8 cellular contexts compared by ENCODE assay signal in the genomic region with DNA sequence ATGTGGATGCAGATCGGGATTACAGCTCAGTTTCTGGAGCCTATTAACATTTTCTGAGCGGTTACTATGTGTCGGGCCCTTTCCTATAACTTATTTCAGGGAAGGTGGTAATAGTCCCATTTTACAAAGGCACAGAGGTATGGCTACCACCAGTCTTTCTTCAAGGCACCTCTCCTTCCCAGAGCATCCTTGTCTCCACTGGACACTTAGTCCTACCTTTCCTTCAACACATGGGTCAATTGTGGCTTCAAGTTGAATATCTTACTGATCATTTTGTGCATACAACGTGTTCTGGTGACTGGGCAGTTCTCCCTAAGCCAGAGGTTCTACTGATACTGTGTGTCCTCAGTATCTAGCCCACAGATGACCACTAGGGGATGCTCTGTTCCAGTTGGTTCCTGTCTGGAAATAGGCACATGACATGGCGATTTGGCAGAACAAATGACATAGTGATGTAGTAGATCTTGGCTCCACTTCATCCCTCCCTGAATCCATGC.
DNase-seq lines count a peak whose midpoint lies in the region; ATAC-seq, FAIRE-seq and TF ChIP-seq lines count a peak whose summit lies in the region.

No MANE protein-coding gene starts in this region.

- TF ChIP-seq CTCF in KMS-11 (conservative IDR thresholded peaks at IDR 0.05; ENCODE audit: low read depth, low read length): peak; percentile 56

- no peaks in the 10 kb centered on the region for H3K9me3 Mint-ChIP-seq in activated naive CD8-positive, alpha-beta T cell (ENCODE audit: low read depth)

- peak; percentile 68 for ATAC-seq in GM21515 (IDR thresholded peaks at IDR 0.05; ENCODE audit: unreplicated experiment)
- ATAC-seq in left ventricle myocardium superior: peak; percentile 92
- no peak for ATAC-seq in HG02763 (IDR thresholded peaks at IDR 0.05; ENCODE audit: unreplicated experiment)

- no peak overlapping the region for H3K4me3 ChIP-seq in KMS-11 (IDR thresholded peaks at IDR 0.05; ENCODE audit: insufficient read depth, low read depth, low read length)
- H3K4me3 ChIP-seq in SJCRH30: no peak overlapping the region
- H3K4me3 ChIP-seq in small intestine (ENCODE audit: low read depth in 1 of 2, low read length in 2 of 2): no peak overlapping the region

- H3K9ac ChIP-seq in KMS-11: no peak overlapping the region

- in situ Hi-C loops in Caki2 (cut with HindIII; ENCODE audit: low pct_unique_long_range_greater_than_20kb, low sequenced_read_pairs): no loop called here

- H4K20me1 ChIP-seq in KMS-11 (ENCODE audit: insufficient read depth): no peaks in the 10 kb centered on the region

- H3K36me3 ChIP-seq in KMS-11 (ENCODE audit: insufficient read depth): no peaks in the 10 kb centered on the region
- H3K36me3 ChIP-seq in SJCRH30: no peaks in the 10 kb centered on the region
- H3K36me3 ChIP-seq in small intestine (ENCODE audit: control insufficient read depth in 2 of 2, insufficient read depth in 2 of 2, low read length in 2 of 2): no peaks in the 10 kb centered on the region

- H3K4me3 Mint-ChIP-seq in activated naive CD8-positive, alpha-beta T cell: peak overlapping the region; percentile 39

- no peaks in the 10 kb centered on the region for H3K27me3 ChIP-seq in KMS-11 (ENCODE audit: insufficient read depth, low read depth)
- H3K27me3 ChIP-seq in SJCRH30: no peaks in the 10 kb centered on the region
- H3K27me3 ChIP-seq in small intestine (ENCODE audit: control insufficient read depth in 2 of 2, insufficient read depth in 2 of 2, low read length in 2 of 2): no peaks in the 10 kb centered on the region

- H3K27me3 Mint-ChIP-seq in activated naive CD8-positive, alpha-beta T cell: no peaks in the 10 kb centered on the region

- no peaks in the 10 kb centered on the region for H3K36me3 Mint-ChIP-seq in activated naive CD8-positive, alpha-beta T cell

- intact Hi-C loops in left ventricle myocardium superior (cut with micrococcal nuclease): no loop called here

- WGBS in small intestine, 3 donors: 27 to 43% (median 28%) methylated on average over 5 of the region's 5 CpGs

- DNase-seq in Caki2 (ENCODE audit: low read depth) (peak; percentile 64), SJCRH30 (peak; percentile 62 to 78), left ventricle myocardium superior (no peak), small intestine (peak; percentile 77)

- no peak overlapping the region for H3K27ac Mint-ChIP-seq in activated naive CD8-positive, alpha-beta T cell

- FAIRE-seq in small intestine (lab: Jason Lieb, UNC): no peak

- H3K79me2 ChIP-seq in KMS-11 (ENCODE audit: insufficient read depth, low read depth): no peaks in the 10 kb centered on the region

- peaks cover 10% of the 10 kb centered on the region for H3K4me1 Mint-ChIP-seq in activated naive CD8-positive, alpha-beta T cell (ENCODE audit: low read depth)

- peak overlapping the region; percentile 26; the same call in 1 of the 2 replicates for H2AFZ ChIP-seq in KMS-11 (ENCODE audit: low read depth)

- H3K9me3 ChIP-seq in SJCRH30 (replicated peaks) (no peaks in the 10 kb centered on the region), small intestine (ENCODE audit: control insufficient read depth, low read depth) (no peaks in the 10 kb centered on the region)

- H3K4me1 ChIP-seq in KMS-11 (ENCODE audit: low read depth, poor library complexity, severe bottlenecking) (no peaks in the 10 kb centered on the region), SJCRH30 (no peaks in the 10 kb centered on the region), small intestine (ENCODE audit: control insufficient read depth in 2 of 2, insufficient read depth in 1 of 2, low read depth in 1 of 2, low read length in 1 of 2) (no peaks in the 10 kb centered on the region)

- H3K4me2 ChIP-seq in KMS-11: peak overlapping the region; percentile 10; the same call in 1 of the 2 replicates

- no peak overlapping the region for H3K27ac ChIP-seq in KMS-11
- no peak overlapping the region for H3K27ac ChIP-seq in SJCRH30
- no peak overlapping the region for H3K27ac ChIP-seq in small intestine (ENCODE audit: low read depth in 1 of 2, low read length in 1 of 2)
